2 cellular contexts compared by ENCODE assay signal in the genomic region with DNA sequence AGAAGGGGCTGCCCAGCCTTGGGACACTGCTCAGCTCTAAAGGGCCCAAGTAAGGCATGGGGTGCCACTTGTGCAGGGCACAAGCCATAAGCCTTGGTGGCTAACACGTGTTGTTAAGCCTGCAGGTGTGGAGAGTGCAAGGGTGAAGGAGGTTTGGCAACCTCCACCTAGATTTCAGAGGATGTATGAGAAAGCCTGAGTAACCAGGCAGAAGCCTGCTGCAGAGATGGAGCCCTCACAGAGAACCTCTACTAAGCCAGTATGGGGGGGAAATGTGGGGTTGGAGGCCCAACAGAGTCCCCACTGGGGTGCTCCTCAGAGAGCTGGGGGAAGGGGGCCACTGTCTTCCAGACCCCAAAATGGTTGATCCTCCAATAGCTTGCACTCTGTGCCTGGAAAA.
TF ChIP-seq lines count a peak whose summit lies in the region.

No MANE protein-coding gene starts in this region.

TF ChIP-seq in HEK293, 187 proteins besides CTCF, POLR2A, EP300 and RAD21:
- TF ChIP-seq, protein P1, sequence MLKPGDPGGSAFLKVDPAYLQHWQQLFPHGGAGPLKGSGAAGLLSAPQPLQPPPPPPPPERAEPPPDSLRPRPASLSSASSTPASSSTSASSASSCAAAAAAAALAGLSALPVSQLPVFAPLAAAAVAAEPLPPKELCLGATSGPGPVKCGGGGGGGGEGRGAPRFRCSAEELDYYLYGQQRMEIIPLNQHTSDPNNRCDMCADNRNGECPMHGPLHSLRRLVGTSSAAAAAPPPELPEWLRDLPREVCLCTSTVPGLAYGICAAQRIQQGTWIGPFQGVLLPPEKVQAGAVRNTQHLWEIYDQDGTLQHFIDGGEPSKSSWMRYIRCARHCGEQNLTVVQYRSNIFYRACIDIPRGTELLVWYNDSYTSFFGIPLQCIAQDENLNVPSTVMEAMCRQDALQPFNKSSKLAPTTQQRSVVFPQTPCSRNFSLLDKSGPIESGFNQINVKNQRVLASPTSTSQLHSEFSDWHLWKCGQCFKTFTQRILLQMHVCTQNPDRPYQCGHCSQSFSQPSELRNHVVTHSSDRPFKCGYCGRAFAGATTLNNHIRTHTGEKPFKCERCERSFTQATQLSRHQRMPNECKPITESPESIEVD (tag by site-specific recombination; IDR thresholded peaks at IDR 0.05), result no peak
- TF ChIP-seq ZNF23 (tag by site-specific recombination; IDR thresholded peaks at IDR 0.05; ENCODE audit: borderline replicate concordance), result no peak
- TF ChIP-seq SP2 (tag by site-specific recombination; IDR thresholded peaks at IDR 0.05), result no peak
- TF ChIP-seq ZNF302 (tag by site-specific recombination; IDR thresholded peaks at IDR 0.05; ENCODE audit: low read depth), result no peak
- TF ChIP-seq ZNF837 (tag by site-specific recombination; IDR thresholded peaks at IDR 0.05), result no peak
- TF ChIP-seq SETDB1 (IDR thresholded peaks at IDR 0.05; ENCODE audit: insufficient read length, low read length), result peak; percentile 94
- TF ChIP-seq, protein P2, sequence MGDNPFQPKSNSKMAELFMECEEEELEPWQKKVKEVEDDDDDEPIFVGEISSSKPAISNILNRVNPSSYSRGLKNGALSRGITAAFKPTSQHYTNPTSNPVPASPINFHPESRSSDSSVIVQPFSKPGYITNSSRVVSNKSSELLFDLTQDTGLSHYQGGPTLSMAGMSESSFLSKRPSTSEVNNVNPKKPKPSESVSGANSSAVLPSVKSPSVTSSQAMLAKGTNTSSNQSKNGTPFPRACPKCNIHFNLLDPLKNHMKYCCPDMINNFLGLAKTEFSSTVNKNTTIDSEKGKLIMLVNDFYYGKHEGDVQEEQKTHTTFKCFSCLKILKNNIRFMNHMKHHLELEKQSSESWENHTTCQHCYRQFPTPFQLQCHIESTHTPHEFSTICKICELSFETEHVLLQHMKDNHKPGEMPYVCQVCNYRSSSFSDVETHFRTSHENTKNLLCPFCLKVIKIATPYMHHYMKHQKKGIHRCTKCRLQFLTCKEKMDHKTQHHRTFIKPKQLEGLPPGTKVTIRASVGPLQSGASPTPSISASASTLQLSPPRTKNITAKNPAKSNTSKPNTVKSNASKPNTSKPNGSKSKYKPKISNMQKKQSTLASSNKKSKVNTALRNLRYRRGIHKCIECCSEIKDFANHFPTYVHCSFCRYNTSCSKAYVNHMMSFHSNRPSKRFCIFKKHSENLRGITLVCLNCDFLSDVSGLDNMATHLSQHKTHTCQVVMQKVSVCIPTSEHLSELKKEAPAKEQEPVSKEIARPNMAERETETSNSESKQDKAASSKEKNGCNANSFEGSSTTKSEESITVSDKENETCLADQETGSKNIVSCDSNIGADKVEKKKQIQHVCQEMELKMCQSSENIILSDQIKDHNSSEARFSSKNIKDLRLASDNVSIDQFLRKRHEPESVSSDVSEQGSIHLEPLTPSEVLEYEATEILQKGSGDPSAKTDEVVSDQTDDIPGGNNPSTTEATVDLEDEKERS (tag by site-specific recombination; IDR thresholded peaks at IDR 0.05), result peak; percentile 91
- TF ChIP-seq, protein P3, sequence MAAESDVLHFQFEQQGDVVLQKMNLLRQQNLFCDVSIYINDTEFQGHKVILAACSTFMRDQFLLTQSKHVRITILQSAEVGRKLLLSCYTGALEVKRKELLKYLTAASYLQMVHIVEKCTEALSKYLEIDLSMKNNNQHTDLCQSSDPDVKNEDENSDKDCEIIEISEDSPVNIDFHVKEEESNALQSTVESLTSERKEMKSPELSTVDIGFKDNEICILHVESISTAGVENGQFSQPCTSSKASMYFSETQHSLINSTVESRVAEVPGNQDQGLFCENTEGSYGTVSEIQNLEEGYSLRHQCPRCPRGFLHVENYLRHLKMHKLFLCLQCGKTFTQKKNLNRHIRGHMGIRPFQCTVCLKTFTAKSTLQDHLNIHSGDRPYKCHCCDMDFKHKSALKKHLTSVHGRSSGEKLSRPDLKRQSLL (tag by site-specific recombination; IDR thresholded peaks at IDR 0.05), result peak; percentile 18; the same call in 1 of the 2 replicates
- 0 out of 2 replicates have a peak, but pooled peaks have one; percentile 9 for TF ChIP-seq ZNF37A (tag by site-specific recombination; IDR thresholded peaks at IDR 0.05)
- TF ChIP-seq RBAK (tag by site-specific recombination; IDR thresholded peaks at IDR 0.05), result no peak
- no peak for TF ChIP-seq ZNF202 (tag by site-specific recombination; IDR thresholded peaks at IDR 0.05; ENCODE audit: borderline replicate concordance)
- TF ChIP-seq TRIM28 (IDR thresholded peaks at IDR 0.05; ENCODE audit: borderline replicate concordance, low read length), result peak; percentile 28; the same call in 1 of the 2 replicates
- TF ChIP-seq ZNF529 (tag by site-specific recombination; IDR thresholded peaks at IDR 0.05; ENCODE audit: insufficient replicate concordance), result no peak
- peak; percentile 43; the same call in 1 of the 2 replicates for TF ChIP-seq ZNF184 (tag by site-specific recombination; IDR thresholded peaks at IDR 0.05)
- no peak for TF ChIP-seq ZNF175 (tag by site-specific recombination; IDR thresholded peaks at IDR 0.05)
- TF ChIP-seq ZNF701 (tag by site-specific recombination; IDR thresholded peaks at IDR 0.05), result no peak
- TF ChIP-seq ZNF629 (tag by site-specific recombination; IDR thresholded peaks at IDR 0.05), result no peak
- no peak for TF ChIP-seq ZNF555 (tag by site-specific recombination; conservative IDR thresholded peaks at IDR 0.05)
- no peak for TF ChIP-seq ZBTB21 (tag by site-specific recombination; IDR thresholded peaks at IDR 0.05)

TF ChIP-seq in GM12878, 131 proteins besides CTCF, POLR2A, EP300 and RAD21:
- no peak for TF ChIP-seq RFX5 (IDR thresholded peaks at IDR 0.05; ENCODE audit: low read depth, low read length)
- TF ChIP-seq, protein P4, sequence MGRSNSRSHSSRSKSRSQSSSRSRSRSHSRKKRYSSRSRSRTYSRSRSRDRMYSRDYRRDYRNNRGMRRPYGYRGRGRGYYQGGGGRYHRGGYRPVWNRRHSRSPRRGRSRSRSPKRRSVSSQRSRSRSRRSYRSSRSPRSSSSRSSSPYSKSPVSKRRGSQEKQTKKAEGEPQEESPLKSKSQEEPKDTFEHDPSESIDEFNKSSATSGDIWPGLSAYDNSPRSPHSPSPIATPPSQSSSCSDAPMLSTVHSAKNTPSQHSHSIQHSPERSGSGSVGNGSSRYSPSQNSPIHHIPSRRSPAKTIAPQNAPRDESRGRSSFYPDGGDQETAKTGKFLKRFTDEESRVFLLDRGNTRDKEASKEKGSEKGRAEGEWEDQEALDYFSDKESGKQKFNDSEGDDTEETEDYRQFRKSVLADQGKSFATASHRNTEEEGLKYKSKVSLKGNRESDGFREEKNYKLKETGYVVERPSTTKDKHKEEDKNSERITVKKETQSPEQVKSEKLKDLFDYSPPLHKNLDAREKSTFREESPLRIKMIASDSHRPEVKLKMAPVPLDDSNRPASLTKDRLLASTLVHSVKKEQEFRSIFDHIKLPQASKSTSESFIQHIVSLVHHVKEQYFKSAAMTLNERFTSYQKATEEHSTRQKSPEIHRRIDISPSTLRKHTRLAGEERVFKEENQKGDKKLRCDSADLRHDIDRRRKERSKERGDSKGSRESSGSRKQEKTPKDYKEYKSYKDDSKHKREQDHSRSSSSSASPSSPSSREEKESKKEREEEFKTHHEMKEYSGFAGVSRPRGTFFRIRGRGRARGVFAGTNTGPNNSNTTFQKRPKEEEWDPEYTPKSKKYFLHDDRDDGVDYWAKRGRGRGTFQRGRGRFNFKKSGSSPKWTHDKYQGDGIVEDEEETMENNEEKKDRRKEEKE (IDR thresholded peaks at IDR 0.05), result no peak
- no peak for TF ChIP-seq ZBED1 (IDR thresholded peaks at IDR 0.05; ENCODE audit: borderline replicate concordance)
- peak; percentile 95; the same call in 1 of the 2 replicates for TF ChIP-seq CBX5 (IDR thresholded peaks at IDR 0.05; ENCODE audit: low read depth)
